Comparison of ENCODE assay signal across 9 cellular contexts in the genomic region with DNA sequence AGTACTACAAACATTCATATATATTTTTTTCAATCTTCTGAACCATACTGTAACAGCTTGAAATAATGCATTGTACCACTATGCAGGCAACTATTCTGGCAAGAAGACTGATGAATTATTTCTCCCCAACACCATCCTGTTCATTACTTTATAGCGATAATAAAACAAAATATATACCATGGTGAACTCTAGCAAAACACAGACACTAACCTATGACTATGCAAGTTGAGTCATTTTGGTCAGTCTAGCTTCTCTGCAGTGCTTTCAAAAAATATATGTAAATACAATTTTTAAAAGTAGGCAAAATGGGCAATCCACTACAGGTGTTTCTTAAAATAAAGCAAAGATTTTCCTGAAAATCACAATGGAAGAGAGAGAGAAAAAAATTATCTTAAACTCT.
"Had no signal": no experiment of that assay in that cellular context is flagged by ENCODE, and none has a peak within 500 bp of the region (broad histone marks: within the 10 kb centered on the region; RNA-seq: fewer than 3 reads in every experiment).

No MANE protein-coding gene starts in this region.

- H2AFZ ChIP-seq: GM23248, GM23338 had no signal

- H3K4me3 ChIP-seq: GM23248, GM23338, HAP-1 had no signal

- DNase-seq: GM23248, GOT3, H7, H9, HCEC 1CT, HFFc6 had no signal

- H3K4me2 ChIP-seq: GM23338 had no signal

- H3K9me3 ChIP-seq: HAP-1 had no signal

- ATAC-seq: GM23338, HCT116 had no signal

- H3K9ac ChIP-seq: GM23248 had no signal

- H3K27ac ChIP-seq: GM23248 had no signal

- H3K4me1 ChIP-seq: HAP-1 had no signal
